In the genomic region with DNA sequence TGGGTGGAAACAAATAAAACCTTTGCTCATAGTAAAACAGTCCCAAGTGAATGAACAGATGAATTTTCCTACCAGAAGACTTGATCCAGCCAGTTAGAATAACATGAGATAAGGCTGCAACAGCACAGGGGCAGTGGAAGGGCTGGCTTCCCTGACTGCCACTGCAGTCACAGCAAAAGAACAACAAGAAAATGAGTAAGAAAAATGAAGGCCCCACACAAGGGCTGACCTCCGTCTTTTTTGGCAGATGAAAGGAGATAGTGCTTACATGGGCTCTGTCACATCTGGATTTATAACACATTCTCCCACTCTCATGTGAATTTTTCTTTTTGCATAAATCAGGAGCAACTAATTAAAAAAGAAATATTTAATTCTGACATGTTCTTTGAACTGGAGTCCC, we compare ENCODE assay signal across 16 cellular contexts.
DNase-seq lines count a peak whose midpoint lies in the region; ATAC-seq and TF ChIP-seq lines count a peak whose summit lies in the region.
"Had no signal": no experiment of that assay in that cellular context is flagged by ENCODE, and none has a peak within 500 bp of the region (broad histone marks: within the 10 kb centered on the region; RNA-seq: fewer than 3 reads in every experiment).

No MANE protein-coding gene starts in this region.

- DNase-seq in AG10803 (ENCODE audit: low read depth) = peak; percentile 70
- no peak for DNase-seq in ascending aorta (ENCODE audit: low spot score in 2 of 2)
- DNase-seq in Right ventricle myocardium superior = no peak
- no peak for DNase-seq in osteoblast (ENCODE audit: insufficient read length, low spot score, missing footprints)
- DNase-seq in effector CD4-positive, alpha-beta T cell = no peak
- no peak for DNase-seq in NCI-H82 treated with DMSO at 0.1 percent for 48 hours (lab: John Stamatoyannopoulos, UW; ENCODE audit: unreplicated experiment)
- no peak for DNase-seq in DMS53 (lab: John Stamatoyannopoulos, UW)
- DNase-seq in stimulated activated CD8-positive, alpha-beta memory T cell treated with anti-CD3 and anti-CD28 coated beads, Interleukin-4, amount 100 ng/mL, for 48 hours = no peak
- DNase-seq: activated CD8-positive, alpha-beta memory T cell treated with anti-CD3 and anti-CD28 coated beads for 24 hours; CD8-positive, alpha-beta T cell; foreskin melanocyte; GDM1; NCI-H1417 treated with DMSO at 0.1 percent for 48 hours; NCI-H446; spleen had no signal

- H3K4me3 ChIP-seq in AG10803 (ENCODE audit: low read length) (no peak overlapping the region), ascending aorta (no peak overlapping the region), osteoblast (ENCODE audit: insufficient read depth, low read length) (no peak overlapping the region)
- H3K4me3 ChIP-seq: K562, spleen had no signal

- no peak for TF ChIP-seq CTCF in AG10803 (conservative IDR thresholded peaks at IDR 0.05; ENCODE audit: low read length)
- no peak for TF ChIP-seq CTCF in ascending aorta (IDR thresholded peaks at IDR 0.05)
- no peak for TF ChIP-seq CTCF in osteoblast (IDR thresholded peaks at IDR 0.05; ENCODE audit: extremely low read depth, low read depth, low read length)

- intact Hi-C loops in ascending aorta (cut with DNase I) (no loop called here), Right ventricle myocardium superior (cut with DNase I) (no loop called here)

- peaks cover 33% of the 10 kb centered on the region for H3K79me2 ChIP-seq in osteoblast (ENCODE audit: insufficient read depth, low read length)

- no peaks in the 10 kb centered on the region for H3K36me3 ChIP-seq in ascending aorta
- H3K36me3 ChIP-seq in osteoblast (ENCODE audit: insufficient read depth, low read length) = peaks cover 16% of the 10 kb centered on the region

- no peak overlapping the region for H3K4me2 ChIP-seq in osteoblast (ENCODE audit: insufficient read depth, low read length)

- H4K20me1 ChIP-seq in osteoblast (ENCODE audit: insufficient read depth, low read length) = no peaks in the 10 kb centered on the region

- H3K27me3 ChIP-seq in ascending aorta (no peaks in the 10 kb centered on the region), osteoblast (ENCODE audit: insufficient read depth, low read length) (no peaks in the 10 kb centered on the region)
- H3K27me3 ChIP-seq: spleen had no signal

- peak overlapping the region; percentile 22 to 27 for H3K27ac ChIP-seq in ascending aorta
- peak overlapping the region; percentile 88 for H3K27ac ChIP-seq in osteoblast (ENCODE audit: low read depth, low read length)

- ATAC-seq in Right ventricle myocardium superior (ENCODE audit: poor library complexity) = peak; percentile 68
- ATAC-seq: CD8-positive, alpha-beta T cell; K562 had no signal

- H3K9me3 ChIP-seq in ascending aorta = no peaks in the 10 kb centered on the region
- no peaks in the 10 kb centered on the region for H3K9me3 ChIP-seq in osteoblast (ENCODE audit: low read depth, low read length)
- H3K9me3 ChIP-seq: spleen had no signal

- H2AFZ ChIP-seq in osteoblast (ENCODE audit: low read length) = no peak overlapping the region

- H3K4me1 ChIP-seq in ascending aorta = peaks cover 0 to 6% of the 10 kb centered on the region in 2 donors
- H3K4me1 ChIP-seq in osteoblast (ENCODE audit: insufficient read depth, low read length) = peaks cover 75% of the 10 kb centered on the region
